ENCODE assay signal across 8 cellular contexts in genomic region chr1:45205910-45206721, GRCh38. TPM values are rescaled to one million over a fixed set of nuclear protein-coding genes. Genes with fewer than 3 reads are reported as not detected.
DNase-seq lines count a peak whose midpoint lies in the region; ATAC-seq and TF ChIP-seq lines count a peak whose summit lies in the region.

Gene ZSWIM5 (minus strand): TSS chr1:45206605. CDS start chr1:45206350, 255 bp downstream.

- no peaks in the 10 kb centered on the region for H3K36me3 ChIP-seq in HCT116 (ENCODE audit: control insufficient read depth in 1 of 2, insufficient read depth in 2 of 2, low read length in 2 of 2)
- H3K36me3 ChIP-seq in liver (ENCODE audit: control insufficient read depth in 4 of 4, insufficient read depth in 3 of 4, low read depth in 1 of 4, low read length in 3 of 4), result no peaks in the 10 kb centered on the region

- intact Hi-C loops in HCT116 (cut with micrococcal nuclease), result no loop called here

- H3K9me2 ChIP-seq in HCT116 (ENCODE audit: insufficient read depth), result no peaks in the 10 kb centered on the region

- RAD21 ChIA-PET in HCT116 (lab: Charles Lee; ENCODE audit: low non-redundant PET in 1 of 2, low total read pairs in 2 of 2, uncharacterized antibody in 2 of 2, unreplicated experiment in 2 of 2), result no interaction called here

- peak; percentile 44 for TF ChIP-seq POLR2A in HCT116 (IDR thresholded peaks at IDR 0.05; ENCODE audit: borderline replicate concordance, extremely low read depth, insufficient read depth, insufficient read length)

- CTCF ChIA-PET in HCT116 (lab: Charles Lee), result interaction anchor here (0.7 kb wide), 1 partner anchor 754 kb away, joined by 5 read pairs; no protein-coding TSS in a partner anchor

- H3K79me2 ChIP-seq in HCT116 (ENCODE audit: insufficient read depth, low read length), result no peaks in the 10 kb centered on the region

- DNase-seq in EH (ENCODE audit: low read depth) (peak; percentile 44), HCT116 (ENCODE audit: low read depth, low spot score) (peak; percentile 28), NCI-H2107 treated with DMSO at 0.1 percent for 48 hours (lab: John Stamatoyannopoulos, UW; ENCODE audit: unreplicated experiment) (peak; percentile 74), dermis blood vessel endothelial cell (peak; percentile 79)
- peak; percentile 52 to 53 for DNase-seq in activated CD4-positive, alpha-beta T cell treated with anti-CD3 and anti-CD28 coated beads, Interleukin-2, amount 50 U/mL, for 4 hours
- DNase-seq in stimulated activated CD4-positive, alpha-beta T cell treated with anti-CD3 and anti-CD28 coated beads, Interleukin-2, amount 100 ng/mL, for 48 hours, result peak; percentile 42 to 53

- H3K27me3 ChIP-seq in HCT116 (ENCODE audit: insufficient read depth, low read length) (no peaks in the 10 kb centered on the region), liver (ENCODE audit: control insufficient read depth in 4 of 4, insufficient read depth in 4 of 4, low read length in 3 of 4) (no peaks in the 10 kb centered on the region)

- H2AFZ ChIP-seq in HCT116 (ENCODE audit: low read depth, low read length, poor library complexity, severe bottlenecking), result peak within 1 kb of the TSS; percentile 97

- no peak for TF ChIP-seq CTCF in HCT116 (IDR thresholded peaks at IDR 0.05 in 2 of 3, conservative IDR thresholded peaks at IDR 0.05 in 1 of 3; ENCODE audit: borderline replicate concordance in 1 of 3, insufficient read depth in 1 of 3, low read depth in 2 of 3, low read length in 2 of 3)
- TF ChIP-seq CTCF in liver (IDR thresholded peaks at IDR 0.05; ENCODE audit: low read depth, low read length, missing input control), result no peak

- H3K9me3 ChIP-seq in HCT116 (ENCODE audit: control insufficient read depth in 1 of 2, insufficient read depth in 1 of 2, low read depth in 1 of 2, low read length in 2 of 2) (no peaks in the 10 kb centered on the region), liver (ENCODE audit: control insufficient read depth in 4 of 4, low read length in 3 of 4) (no peaks in the 10 kb centered on the region)

- peak within 1 kb of the TSS; percentile 95 for H3K4me2 ChIP-seq in HCT116 (ENCODE audit: low read length)

- POLR2A ChIA-PET in HCT116 (lab: Charles Lee), result interaction anchor here (1.2 kb wide), 1 partner anchor 8 kb away, joined by 4 read pairs; no protein-coding TSS in a partner anchor

- ATAC-seq in HCT116 (peak; percentile 88), GM18858 (IDR thresholded peaks at IDR 0.05; ENCODE audit: unreplicated experiment) (no peak)

- peak within 1 kb of the TSS; percentile 63 for H3K9ac ChIP-seq in HCT116 (ENCODE audit: low read length)
- H3K9ac ChIP-seq in liver (ENCODE audit: low read depth in 1 of 2, low read length in 2 of 2), result peak within 1 kb of the TSS; percentile 51 to 54

- BruUV-seq in HCT116 (replicated peaks; lab: Mats Ljungman, UMichigan), result no TSS peak

- WGBS in liver, result under 1% methylated on average over 118 of the region's 118 CpGs

- H3K27ac ChIP-seq in HCT116 (ENCODE audit: low read depth, low read length), result peak within 1 kb of the TSS; percentile 28; the same call in 1 of the 2 replicates
- H3K27ac ChIP-seq in liver (ENCODE audit: low read depth in 1 of 2, low read length in 2 of 2), result peak within 1 kb of the TSS; percentile 25 to 53

- peak within 1 kb of the TSS; percentile 59 to 72 for H3K4me3 ChIP-seq in HCT116 (replicated peaks in 1 of 2; ENCODE audit: low read depth in 1 of 2, low read length in 2 of 2)
- H3K4me3 ChIP-seq in liver (ENCODE audit: low read depth in 1 of 3, low read length in 3 of 3), result peak within 1 kb of the TSS; percentile 61 to 98 (median 78)

- H4K20me1 ChIP-seq in HCT116 (ENCODE audit: insufficient read depth), result no peaks in the 10 kb centered on the region

- peaks cover 3 to 16% of the 10 kb centered on the region in 2 experiments; a peak in 3 of 4 replicates for H3K4me1 ChIP-seq in HCT116 (ENCODE audit: control insufficient read depth in 1 of 2, insufficient read depth in 2 of 2, low read length in 2 of 2)
- H3K4me1 ChIP-seq in liver (ENCODE audit: control insufficient read depth in 4 of 4, insufficient read depth in 4 of 4, low read length in 3 of 4), result peaks cover 3 to 10% (median 6%) of the 10 kb centered on the region in 4 donors

- TF ChIP-seq RAD21 in HCT116 (IDR thresholded peaks at IDR 0.05; ENCODE audit: low read depth), result no peak
- TF ChIP-seq RAD21 in liver (IDR thresholded peaks at IDR 0.05), result no peak

TF ChIP-seq in HCT116, 20 proteins besides CTCF, POLR2A, EP300 and RAD21 (continues in another document):
- TF ChIP-seq JUND (IDR thresholded peaks at IDR 0.05) (no peak), SP1 (IDR thresholded peaks at IDR 0.05; ENCODE audit: low read depth) (no peak), ELF1 (IDR thresholded peaks at IDR 0.05; ENCODE audit: borderline replicate concordance, low read depth) (no peak), CBX3 (IDR thresholded peaks at IDR 0.05; ENCODE audit: low read depth) (no peak), SIN3A (IDR thresholded peaks at IDR 0.05; ENCODE audit: low read depth) (0 out of 2 replicates have a peak, but pooled peaks have one; percentile 29), ZBTB33 (IDR thresholded peaks at IDR 0.05; ENCODE audit: extremely low read depth, insufficient replicate concordance, low read length) (no peak), EZH2 (IDR thresholded peaks at IDR 0.05) (no peak), SRF (IDR thresholded peaks at IDR 0.05; ENCODE audit: low read depth) (no peak), ZFX (IDR thresholded peaks at IDR 0.05) (peak; percentile 76), YY1 (IDR thresholded peaks at IDR 0.05; ENCODE audit: extremely low read depth, insufficient replicate concordance, low read depth, low read length) (peak; percentile 77), EZH2phosphoT487 (IDR thresholded peaks at IDR 0.05; ENCODE audit: borderline replicate concordance) (no peak), ZNF274 (IDR thresholded peaks at IDR 0.05; ENCODE audit: low read depth, low read length) (no peak), POLR2AphosphoS5 (IDR thresholded peaks at IDR 0.05; ENCODE audit: low read depth, low read length) (peak; percentile 67)
- TF ChIP-seq, protein P1, sequence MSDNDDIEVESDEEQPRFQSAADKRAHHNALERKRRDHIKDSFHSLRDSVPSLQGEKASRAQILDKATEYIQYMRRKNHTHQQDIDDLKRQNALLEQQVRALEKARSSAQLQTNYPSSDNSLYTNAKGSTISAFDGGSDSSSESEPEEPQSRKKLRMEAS (IDR thresholded peaks at IDR 0.05), result peak; percentile 42

TF ChIP-seq in liver, 16 proteins besides CTCF, POLR2A, EP300 and RAD21:
- TF ChIP-seq REST (IDR thresholded peaks at IDR 0.05) (peak; percentile 9), FOXA1 (IDR thresholded peaks at IDR 0.05) (no peak), HNF4A (conservative IDR thresholded peaks at IDR 0.05) (no peak), ZBTB33 (IDR thresholded peaks at IDR 0.05) (no peak), TAF1 (conservative IDR thresholded peaks at IDR 0.05) (no peak), YY1 (IDR thresholded peaks at IDR 0.05) (peak; percentile 62), JUND (IDR thresholded peaks at IDR 0.05) (no peak), HNF4G (IDR thresholded peaks at IDR 0.05) (no peak)
- TF ChIP-seq, protein P1 (IDR thresholded peaks at IDR 0.05), result no peak

RNA-seq across cellular contexts. Expression of gene ZSWIM5, which starts in this region (rescaled TPM):
- total RNA-seq in HCT116 (2021; ENCODE audit: unreplicated experiment) (1.1 TPM), dermis blood vessel endothelial cell (5.8 and 6.5 TPM in 2 replicates), liver (1 to 10 TPM; 1.7 to 2.9 TPM)
- polyA plus RNA-seq in HCT116 (2012), result 0.70 and 1.3 TPM in 2 replicates
- under 1 TPM; 0.67 to 0.87 TPM for polyA plus RNA-seq in liver

Comparison
In these comparisons a context has a peak if more than half of its experiments do, and no peak if none do; other contexts are left out.
1. DNase-seq: peak in every context shown above with its lines; median percentile 79 in dermis blood vessel endothelial cell; 74 in NCI-H2107 treated with DMSO at 0.1 percent for 48 hours; 52 in activated CD4-positive, alpha-beta T cell treated with anti-CD3 and anti-CD28 coated beads, Interleukin-2, amount 50 U/mL, for 4 hours; 48 in stimulated activated CD4-positive, alpha-beta T cell treated with anti-CD3 and anti-CD28 coated beads, Interleukin-2, amount 100 ng/mL, for 48 hours; 44 in EH; 28 in HCT116.